In the genomic region with DNA sequence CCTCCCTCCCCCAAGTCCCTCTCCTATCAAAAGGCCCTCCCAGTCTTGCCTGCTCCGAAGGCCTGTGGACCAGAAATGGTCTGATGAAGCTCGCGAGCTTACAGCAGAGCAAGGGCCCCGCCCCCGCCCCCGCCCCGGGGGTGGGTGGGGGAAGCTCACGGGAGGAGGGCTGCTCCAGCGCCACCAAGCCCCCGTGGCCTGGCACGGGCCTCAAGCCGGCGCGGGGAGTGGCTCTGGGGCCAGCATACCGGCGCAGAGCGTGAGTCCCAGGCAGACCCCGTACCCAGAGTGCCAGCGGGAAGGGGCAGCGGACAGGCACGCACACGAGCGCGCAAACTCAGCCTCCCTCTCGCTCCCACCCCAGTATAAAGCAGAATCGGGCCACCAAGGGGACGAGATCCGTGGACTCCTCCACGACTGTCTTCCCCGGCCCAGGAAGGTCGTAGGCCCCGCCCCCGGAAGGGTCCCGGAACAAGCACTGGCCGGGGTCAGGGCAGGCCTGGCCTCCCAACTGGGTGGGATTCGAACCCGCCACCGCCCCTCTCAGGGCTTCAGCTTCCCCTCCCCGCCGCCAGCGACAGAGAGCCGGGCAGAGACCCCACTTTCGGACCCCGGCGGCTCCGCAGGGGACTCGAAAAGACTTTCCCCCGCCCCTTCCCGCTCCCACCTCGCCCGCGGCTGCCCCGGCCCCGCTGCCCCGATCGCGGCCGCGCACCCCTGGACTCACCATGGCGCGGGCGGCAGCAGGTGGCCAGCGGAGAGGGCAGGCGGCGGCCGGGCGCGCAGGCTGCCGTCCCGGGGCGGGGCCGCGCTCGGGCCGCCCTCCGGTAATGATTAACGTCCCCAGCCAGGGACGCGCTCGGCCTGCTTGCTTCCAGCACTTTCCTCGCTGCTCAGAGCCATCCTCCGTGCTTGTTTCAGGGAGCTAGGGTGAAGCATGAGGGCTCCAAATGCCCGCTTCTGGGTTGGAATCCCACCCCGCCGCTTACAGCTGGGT, we compare ENCODE assay signal across 8 cellular contexts. TPM values are rescaled to one million over a fixed set of nuclear protein-coding genes. Genes with fewer than 3 reads are reported as not detected.
A peak's percentile ranks its signal among the peaks of the same experiment; 100 is the strongest.
DNase-seq lines count a peak whose midpoint lies in the region; ATAC-seq, FAIRE-seq and TF ChIP-seq lines count a peak whose summit lies in the region.

TSS of gene PCBD1 (minus strand) at position 762 of the 997 bp plus-strand sequence. CDS start at position 730, 32 bp downstream.

- CTCF ChIA-PET in WTC11 (lab: Charles Lee): interaction anchor here (0.6 to 2.8 kb wide), 9 partner anchors 10 to 382 kb away, joined by 3 to 21 read pairs (median 3); no protein-coding TSS in a partner anchor

- H3K36me3 Mint-ChIP-seq in WTC11: peaks cover 14% of the 10 kb centered on the region

- no peaks in the 10 kb centered on the region for H3K9me3 Mint-ChIP-seq in WTC11

- DNase-seq in GM12891 (ENCODE audit: insufficient read length, low spot score) (peak; percentile 80), HFF-Myc (ENCODE audit: extremely low read depth, low read depth) (no peak), NCI-H1092 treated with DMSO at 0.1 percent for 48 hours (lab: John Stamatoyannopoulos, UW) (peak; percentile 38), WTC11 (ENCODE audit: low spot score) (peak; percentile 69), caudate nucleus (lab: John Stamatoyannopoulos, UW) (peak in 48 of 61 donors; percentile 9 to 83 (median 45)), kidney (peak; percentile 93), D721Med (ENCODE audit: insufficient read length, low spot score) (no peak)
- peak; percentile 16 to 65 (median 48) for DNase-seq in stimulated activated CD4-positive, alpha-beta T cell treated with anti-CD3 and anti-CD28 coated beads, Interleukin-12 subunit alpha, Interleukin-12 subunit beta, amount 100 ng/mL, for 48 hours (ENCODE audit: low read depth in 2 of 3, low spot score in 1 of 3)

- FAIRE-seq in GM12891 (lab: Jason Lieb, UNC) (peak; percentile 65), kidney (lab: Jason Lieb, UNC) (no peak), D721Med (lab: Jason Lieb, UNC) (no peak)

- H3K4me3 ChIP-seq in HFF-Myc (replicated peaks; ENCODE audit: low read depth, low read length) (peak within 1 kb of the TSS; percentile 55), kidney (ENCODE audit: low read length in 2 of 2) (peak within 1 kb of the TSS; percentile 79 to 82)

- TF ChIP-seq POLR2A in GM12891 (IDR thresholded peaks at IDR 0.05; ENCODE audit: low read depth, low read length): no peak

- H3K4me1 Mint-ChIP-seq in WTC11: peaks cover 53% of the 10 kb centered on the region

- H3K4me1 ChIP-seq in kidney (ENCODE audit: control insufficient read depth in 1 of 2, insufficient read depth in 1 of 2, low read depth in 1 of 2, low read length in 2 of 2): peaks cover 18 to 19% of the 10 kb centered on the region in 2 donors

- H3K36me3 ChIP-seq in kidney (ENCODE audit: control insufficient read depth in 1 of 2, insufficient read depth in 2 of 2, low read length in 2 of 2): peaks cover 14 to 18% of the 10 kb centered on the region in 2 donors

- no peak for TF ChIP-seq CTCF in HFF-Myc (IDR thresholded peaks at IDR 0.05; ENCODE audit: low read depth, low read length, missing control alignments)
- TF ChIP-seq CTCF in WTC11 (IDR thresholded peaks at IDR 0.05): no peak
- no peak for TF ChIP-seq CTCF in kidney (IDR thresholded peaks at IDR 0.05; ENCODE audit: borderline replicate concordance, extremely low read depth, insufficient read depth)
- no peak for TF ChIP-seq CTCF in D721Med (IDR thresholded peaks at IDR 0.05; ENCODE audit: insufficient read depth, missing control alignments)

- H3K9ac ChIP-seq in kidney (ENCODE audit: low read length in 2 of 2): peak within 1 kb of the TSS; percentile 75 to 90

- H3K27ac ChIP-seq in caudate nucleus (ENCODE audit: low read depth, low read length) (peak within 1 kb of the TSS; percentile 93), kidney (ENCODE audit: low read depth in 2 of 2, low read length in 2 of 2) (peak within 1 kb of the TSS; percentile 93 to 95)

- H3K4me3 Mint-ChIP-seq in WTC11: peak within 1 kb of the TSS; percentile 74

- H3K27ac Mint-ChIP-seq in WTC11: peak within 1 kb of the TSS; percentile 63

- POLR2A ChIA-PET in WTC11 (lab: Charles Lee): interaction anchor here (0.6 to 2.3 kb wide), 4 partner anchors 11 to 676 kb away, joined by 3 to 7 read pairs (median 4); no protein-coding TSS in a partner anchor

- H3K27me3 Mint-ChIP-seq in WTC11 (ENCODE audit: low read depth): no peaks in the 10 kb centered on the region

- peak; percentile 73 for ATAC-seq in WTC11

- H3K9me3 ChIP-seq in kidney (ENCODE audit: control insufficient read depth in 1 of 2, low read length in 2 of 2): no peaks in the 10 kb centered on the region

- intact Hi-C loops in kidney (cut with DNase I): loop anchor here (10.0 kb wide), 2 partner anchors 73 to 423 kb away; partner anchors contain the start of gene SGPL1

TF ChIP-seq in GM12891, 5 proteins besides CTCF, POLR2A, EP300 and RAD21:
- TF ChIP-seq POLR2AphosphoS5 (IDR thresholded peaks at IDR 0.05; ENCODE audit: low read depth, low read length) (no peak), SPI1 (IDR thresholded peaks at IDR 0.05; ENCODE audit: low read depth, low read length) (no peak), POU2F2 (IDR thresholded peaks at IDR 0.05; ENCODE audit: low read depth, low read length) (no peak), TAF1 (IDR thresholded peaks at IDR 0.05; ENCODE audit: low read depth, low read length) (no peak), PAX5 (IDR thresholded peaks at IDR 0.05; ENCODE audit: insufficient read depth, low read length, severe bottlenecking) (no peak)

TF ChIP-seq in WTC11, 78 proteins besides CTCF, POLR2A, EP300 and RAD21:
- peak; percentile 5; the same call in 1 of the 2 replicates for TF ChIP-seq FOXK1 (CRISPR knock-in tag; IDR thresholded peaks at IDR 0.05)
- no peak for TF ChIP-seq ZNF671 (CRISPR knock-in tag; IDR thresholded peaks at IDR 0.05)
- TF ChIP-seq, protein P1, sequence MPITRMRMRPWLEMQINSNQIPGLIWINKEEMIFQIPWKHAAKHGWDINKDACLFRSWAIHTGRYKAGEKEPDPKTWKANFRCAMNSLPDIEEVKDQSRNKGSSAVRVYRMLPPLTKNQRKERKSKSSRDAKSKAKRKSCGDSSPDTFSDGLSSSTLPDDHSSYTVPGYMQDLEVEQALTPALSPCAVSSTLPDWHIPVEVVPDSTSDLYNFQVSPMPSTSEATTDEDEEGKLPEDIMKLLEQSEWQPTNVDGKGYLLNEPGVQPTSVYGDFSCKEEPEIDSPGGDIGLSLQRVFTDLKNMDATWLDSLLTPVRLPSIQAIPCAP (CRISPR knock-in tag; IDR thresholded peaks at IDR 0.05): 0 out of 2 replicates have a peak, but pooled peaks have one; percentile 11
- peak; percentile 58 for TF ChIP-seq HMGXB4 (CRISPR knock-in tag; IDR thresholded peaks at IDR 0.05)
- TF ChIP-seq IRF2 (CRISPR knock-in tag; IDR thresholded peaks at IDR 0.05; ENCODE audit: borderline replicate concordance, low read depth): no peak
- peak; percentile 54; the same call in 1 of the 2 replicates for TF ChIP-seq SP1 (CRISPR knock-in tag; conservative IDR thresholded peaks at IDR 0.05)
- peak; percentile 72 for TF ChIP-seq ZNF423 (CRISPR knock-in tag; IDR thresholded peaks at IDR 0.05)

RNA-seq across cellular contexts. Expression of gene PCBD1, which starts in this region (rescaled TPM):
- 33.6 TPM for polyA plus RNA-seq in GM12891 (2012; ENCODE audit: low read depth, missing spikeins)
- total RNA-seq in WTC11 (2021) (32.5 to 44.2 TPM (median 41.8 TPM) in 3 replicates), kidney (90.1 TPM)
- polyA plus RNA-seq in kidney (ENCODE audit: insufficient read depth, low read depth, low replicate concordance): 371 TPM

Comparison
In these comparisons a context has a peak if more than half of its experiments do, and no peak if none do; other contexts are left out.
1. DNase-seq: peak in GM12891 (single experiment), NCI-H1092 treated with DMSO at 0.1 percent for 48 hours (single experiment), WTC11 (single experiment), caudate nucleus (48 of 61), kidney (single experiment) and stimulated activated CD4-positive, alpha-beta T cell treated with anti-CD3 and anti-CD28 coated beads, Interleukin-12 subunit alpha, Interleukin-12 subunit beta, amount 100 ng/mL, for 48 hours (3 of 3); none in HFF-Myc (single experiment) and D721Med (single experiment).